ENCODE assay signal across 29 cellular contexts in the genomic region with DNA sequence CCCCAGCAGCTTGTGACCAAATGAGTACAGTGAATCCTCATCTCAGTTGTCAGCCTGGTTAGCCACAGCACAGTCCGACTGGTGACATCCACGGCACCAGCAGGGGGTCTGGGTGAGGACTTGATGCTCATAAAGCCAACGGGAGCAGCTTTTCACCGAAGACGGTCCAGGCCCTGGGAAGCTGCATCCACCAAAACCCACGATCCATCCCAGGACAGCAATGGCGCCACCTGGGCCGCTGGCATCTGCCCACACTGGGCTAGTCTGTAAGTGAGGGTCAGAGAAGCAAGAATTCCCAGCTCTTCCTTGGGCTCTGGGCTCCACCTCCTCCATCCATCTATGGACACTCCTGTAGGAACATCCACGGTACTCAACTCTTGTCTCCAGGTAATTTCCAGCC. TPM values are rescaled to one million over a fixed set of nuclear protein-coding genes. Genes with fewer than 3 reads are reported as not detected.
"Had no signal": no experiment of that assay in that cellular context is flagged by ENCODE, and none has a peak within 500 bp of the region (broad histone marks: within the 10 kb centered on the region; RNA-seq: fewer than 3 reads in every experiment).

No MANE protein-coding gene starts in this region.

- H3K4me2 ChIP-seq: hepatocyte had no signal

- H3K4me1 Mint-ChIP-seq: nephron progenitor cell had no signal

- DNase-seq: activated CD4-positive, alpha-beta memory T cell treated with anti-CD3 and anti-CD28 coated beads for 36 hours; activated CD4-positive, alpha-beta T cell treated with anti-CD3 and anti-CD28 coated beads, Interleukin-2, amount 10 ng/mL, durations not matched to agents 24 days and 14 days; activated naive CD4-positive, alpha-beta T cell treated with Interleukin-2 at 50 U/mL for 16 hours; activated T-cell treated with anti-CD3 and anti-CD28 coated beads, Interleukin-2, amount 50 U/mL, for 48 hours; effector memory CD4-positive, alpha-beta T cell; erythroblast; left cardiac atrium; nephron progenitor cell; pancreas; stimulated activated CD4-positive, alpha-beta T cell treated with anti-CD3 and anti-CD28 coated beads, Interleukin-2, amount 100 ng/mL, for 48 hours; WERI-Rb-1 had no signal

- ATAC-seq: activated CD4-positive, CD25-positive, alpha-beta regulatory T cell treated with anti-CD3 and anti-CD28 coated beads, Interleukin-2, amount 50 U/mL, for 24 hours; gastroesophageal sphincter; left cardiac atrium; pancreas; psoas muscle had no signal

- H3K27ac Mint-ChIP-seq: activated CD4-positive, alpha-beta memory T cell treated with anti-CD3 and anti-CD28 coated beads for 36 hours; activated CD4-positive, alpha-beta T cell treated with anti-CD3 and anti-CD28 coated beads, Interleukin-2, amount 10 ng/mL, durations not matched to agents 24 days and 14 days; activated naive CD8-positive, alpha-beta T cell; activated T-helper 2 cell treated with anti-CD3 and anti-CD28 coated beads, Interferon-gamma antibody, Interleukin-2, Interleukin-4, amounts not matched to agents 10 μg/mL and 5 μg/mL and 100 μg/mL, durations not matched to agents 14 hours and 24 hours and 36 hours; brain; nephron progenitor cell; stimulated activated naive CD8-positive, alpha-beta T cell treated with anti-CD3 and anti-CD28 coated beads, Interleukin-15, Interleukin-2, amounts not matched to agents 100 ng/mL and 50 ng/mL, for 24 hours; type B pancreatic cell had no signal

- H3K4me3 ChIP-seq: ascending aorta, cardiac muscle cell, coronary artery, dorsolateral prefrontal cortex, gastroesophageal sphincter, hepatocyte, pancreas, psoas muscle, right atrium auricular region, SK-N-MC, thoracic aorta had no signal

- H3K36me3 Mint-ChIP-seq: activated CD4-positive, alpha-beta memory T cell treated with anti-CD3 and anti-CD28 coated beads for 36 hours; brain; type B pancreatic cell had no signal

- H2AFZ ChIP-seq: hepatocyte had no signal

- H3K9me3 ChIP-seq: ascending aorta, gastroesophageal sphincter, pancreas, psoas muscle, right atrium auricular region, thoracic aorta had no signal

- H3K27me3 Mint-ChIP-seq: activated CD4-positive, alpha-beta memory T cell treated with anti-CD3 and anti-CD28 coated beads for 36 hours; activated naive CD8-positive, alpha-beta T cell had no signal

- H3K4me3 Mint-ChIP-seq: activated CD4-positive, alpha-beta memory T cell treated with anti-CD3 and anti-CD28 coated beads for 36 hours; activated CD4-positive, alpha-beta T cell treated with anti-CD3 and anti-CD28 coated beads, Interleukin-2, amount 10 ng/mL, durations not matched to agents 24 days and 14 days; activated naive CD8-positive, alpha-beta T cell; brain; nephron progenitor cell; stimulated activated naive CD8-positive, alpha-beta T cell treated with anti-CD3 and anti-CD28 coated beads, Interleukin-15, Interleukin-2, amounts not matched to agents 100 ng/mL and 50 ng/mL, for 24 hours; type B pancreatic cell had no signal

- H3K36me3 ChIP-seq: ascending aorta, cardiac muscle cell, gastroesophageal sphincter, pancreas, right atrium auricular region, thoracic aorta, WERI-Rb-1 had no signal

- H3K27ac ChIP-seq: ascending aorta, cardiac muscle cell, coronary artery, dorsolateral prefrontal cortex, gastroesophageal sphincter, hepatocyte, pancreas, psoas muscle, right atrium auricular region, SK-N-MC, thoracic aorta, WERI-Rb-1 had no signal

- H3K9me3 Mint-ChIP-seq: activated CD4-positive, alpha-beta memory T cell treated with anti-CD3 and anti-CD28 coated beads for 36 hours; activated CD4-positive, alpha-beta T cell treated with anti-CD3 and anti-CD28 coated beads, Interleukin-2, amount 10 ng/mL, durations not matched to agents 24 days and 14 days; activated T-helper 2 cell treated with anti-CD3 and anti-CD28 coated beads, Interferon-gamma antibody, Interleukin-2, Interleukin-4, amounts not matched to agents 10 μg/mL and 5 μg/mL and 100 μg/mL, durations not matched to agents 14 hours and 24 hours and 36 hours; brain; nephron progenitor cell; stimulated activated naive CD8-positive, alpha-beta T cell treated with anti-CD3 and anti-CD28 coated beads, Interleukin-15, Interleukin-2, amounts not matched to agents 100 ng/mL and 50 ng/mL, for 24 hours; type B pancreatic cell had no signal

- H3K4me1 ChIP-seq: ascending aorta, gastroesophageal sphincter, pancreas, psoas muscle, right atrium auricular region had no signal

- H3K27me3 ChIP-seq: ascending aorta, gastroesophageal sphincter, hepatocyte, pancreas, right atrium auricular region had no signal

RNA-seq across cellular contexts. Expression of gene FXYD6, which starts 25.1 kb away (rescaled TPM):
- total RNA-seq: activated CD4-positive, alpha-beta T cell treated with anti-CD3 and anti-CD28 coated beads, Interleukin-2, amount 10 ng/mL, durations not matched to agents 24 days and 14 days; T-helper 1 cell treated with Interleukin-12 subunit alpha and Interleukin-12 subunit beta and Interleukin-4 antibody, amounts not matched to agents 30 ng/mL and 1 ng/mL, for 36 hours had no signal
- polyA plus RNA-seq: keratinocyte had no signal

RNA-seq across cellular contexts. Expression of gene TMPRSS13, which starts 27.6 kb away (rescaled TPM):
- total RNA-seq: ascending aorta, psoas muscle, right atrium auricular region had no signal
- polyA plus RNA-seq: psoas muscle had no signal
